1 cellular context compared by ENCODE assay signal in genomic region chr20:38723982-38724602, GRCh38.
A peak's percentile ranks its signal among the peaks of the same experiment; 100 is the strongest.
TF ChIP-seq lines count a peak whose summit lies in the region.

Gene SLC32A1 (plus strand): TSS chr20:38724486. CDS start chr20:38724725, 239 bp downstream.

TF ChIP-seq in GM23338, 12 proteins besides CTCF, POLR2A, EP300 and RAD21:
- TF ChIP-seq POLR2AphosphoS5 (IDR thresholded peaks at IDR 0.05; ENCODE audit: low read depth) = no peak
- TF ChIP-seq EZH2phosphoT487 (IDR thresholded peaks at IDR 0.05; ENCODE audit: unreplicated experiment) = no peak
- no peak for TF ChIP-seq ETS1 (IDR thresholded peaks at IDR 0.05)
- TF ChIP-seq CREB1 (CRISPR knock-in tag; IDR thresholded peaks at IDR 0.05; ENCODE audit: low read depth) = 0 out of 2 replicates have a peak, but pooled peaks have one; percentile 40
- no peak for TF ChIP-seq ZNF114 (CRISPR knock-in tag; IDR thresholded peaks at IDR 0.05)
